Comparison of ENCODE assay signal across 3 cellular contexts in the genomic region with DNA sequence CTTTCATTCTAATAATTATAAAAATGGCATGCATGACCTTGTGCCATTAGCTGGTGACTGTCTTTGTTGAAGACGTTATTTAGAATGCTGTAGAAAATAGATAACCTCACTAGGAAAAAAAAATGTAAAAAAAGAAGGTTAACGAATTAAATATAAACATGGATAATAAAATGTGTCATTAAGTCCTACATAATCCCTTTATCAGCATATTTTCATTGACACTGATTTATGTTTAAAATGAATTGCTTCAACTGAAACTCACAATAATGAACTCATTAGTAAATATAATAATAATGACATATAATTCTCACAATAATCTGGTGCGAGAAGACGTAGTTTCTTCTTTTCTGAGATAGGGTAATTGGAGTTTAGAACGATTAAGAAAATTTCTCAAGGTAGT.
TF ChIP-seq lines count a peak whose summit lies in the region.

No MANE protein-coding gene starts in this region.

TF ChIP-seq in HepG2, 621 proteins besides CTCF, POLR2A, EP300 and RAD21:
- TF ChIP-seq ISX (CRISPR knock-in tag; conservative IDR thresholded peaks at IDR 0.05) (no peak), MAFF (IDR thresholded peaks at IDR 0.05; ENCODE audit: low read depth, low read length) (peak; percentile 56; the same call in 1 of the 2 replicates), IKZF1 (IDR thresholded peaks at IDR 0.05) (no peak), ZNF652 (CRISPR knock-in tag; IDR thresholded peaks at IDR 0.05; ENCODE audit: borderline replicate concordance, low read depth) (no peak), POGZ (CRISPR knock-in tag; IDR thresholded peaks at IDR 0.05) (no peak), MAFK (conservative IDR thresholded peaks at IDR 0.05 in 1 of 2, IDR thresholded peaks at IDR 0.05 in 1 of 2; ENCODE audit: low read length in 2 of 2) (peak; percentile 36 to 68; a peak in 3 of 4 replicates)
TF ChIP-seq in HepG2: peak in this region for 2.

TF ChIP-seq in K562, 482 proteins besides CTCF, POLR2A, EP300 and RAD21:
- TF ChIP-seq, protein P1, sequence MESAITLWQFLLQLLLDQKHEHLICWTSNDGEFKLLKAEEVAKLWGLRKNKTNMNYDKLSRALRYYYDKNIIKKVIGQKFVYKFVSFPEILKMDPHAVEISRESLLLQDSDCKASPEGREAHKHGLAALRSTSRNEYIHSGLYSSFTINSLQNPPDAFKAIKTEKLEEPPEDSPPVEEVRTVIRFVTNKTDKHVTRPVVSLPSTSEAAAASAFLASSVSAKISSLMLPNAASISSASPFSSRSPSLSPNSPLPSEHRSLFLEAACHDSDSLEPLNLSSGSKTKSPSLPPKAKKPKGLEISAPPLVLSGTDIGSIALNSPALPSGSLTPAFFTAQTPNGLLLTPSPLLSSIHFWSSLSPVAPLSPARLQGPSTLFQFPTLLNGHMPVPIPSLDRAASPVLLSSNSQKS (CRISPR knock-in tag; IDR thresholded peaks at IDR 0.05): no peak
- TF ChIP-seq CREB1 (IDR thresholded peaks at IDR 0.05): no peak
- no peak for TF ChIP-seq CREB1 (CRISPR knock-in tag; IDR thresholded peaks at IDR 0.05)
- TF ChIP-seq ZNF224 (CRISPR knock-in tag; IDR thresholded peaks at IDR 0.05): no peak
- TF ChIP-seq ILK (tag; IDR thresholded peaks at IDR 0.05; ENCODE audit: borderline replicate concordance, low read depth): no peak
- peak; percentile 68 for TF ChIP-seq ZNF316 (IDR thresholded peaks at IDR 0.05)
- no peak for TF ChIP-seq NR4A1 (CRISPR knock-in tag; IDR thresholded peaks at IDR 0.05)
- TF ChIP-seq NR4A1 (tag; IDR thresholded peaks at IDR 0.05): no peak
- TF ChIP-seq, protein P2, sequence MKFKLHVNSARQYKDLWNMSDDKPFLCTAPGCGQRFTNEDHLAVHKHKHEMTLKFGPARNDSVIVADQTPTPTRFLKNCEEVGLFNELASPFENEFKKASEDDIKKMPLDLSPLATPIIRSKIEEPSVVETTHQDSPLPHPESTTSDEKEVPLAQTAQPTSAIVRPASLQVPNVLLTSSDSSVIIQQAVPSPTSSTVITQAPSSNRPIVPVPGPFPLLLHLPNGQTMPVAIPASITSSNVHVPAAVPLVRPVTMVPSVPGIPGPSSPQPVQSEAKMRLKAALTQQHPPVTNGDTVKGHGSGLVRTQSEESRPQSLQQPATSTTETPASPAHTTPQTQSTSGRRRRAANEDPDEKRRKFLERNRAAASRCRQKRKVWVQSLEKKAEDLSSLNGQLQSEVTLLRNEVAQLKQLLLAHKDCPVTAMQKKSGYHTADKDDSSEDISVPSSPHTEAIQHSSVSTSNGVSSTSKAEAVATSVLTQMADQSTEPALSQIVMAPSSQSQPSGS (CRISPR knock-in tag; IDR thresholded peaks at IDR 0.05): no peak
- peak; percentile 20; the same call in 1 of the 2 replicates for TF ChIP-seq MAFG (tag; conservative IDR thresholded peaks at IDR 0.05)
- TF ChIP-seq C11orf30 (IDR thresholded peaks at IDR 0.05; ENCODE audit: low read depth): 0 out of 2 replicates have a peak, but pooled peaks have one; percentile 15
- TF ChIP-seq, protein P3, sequence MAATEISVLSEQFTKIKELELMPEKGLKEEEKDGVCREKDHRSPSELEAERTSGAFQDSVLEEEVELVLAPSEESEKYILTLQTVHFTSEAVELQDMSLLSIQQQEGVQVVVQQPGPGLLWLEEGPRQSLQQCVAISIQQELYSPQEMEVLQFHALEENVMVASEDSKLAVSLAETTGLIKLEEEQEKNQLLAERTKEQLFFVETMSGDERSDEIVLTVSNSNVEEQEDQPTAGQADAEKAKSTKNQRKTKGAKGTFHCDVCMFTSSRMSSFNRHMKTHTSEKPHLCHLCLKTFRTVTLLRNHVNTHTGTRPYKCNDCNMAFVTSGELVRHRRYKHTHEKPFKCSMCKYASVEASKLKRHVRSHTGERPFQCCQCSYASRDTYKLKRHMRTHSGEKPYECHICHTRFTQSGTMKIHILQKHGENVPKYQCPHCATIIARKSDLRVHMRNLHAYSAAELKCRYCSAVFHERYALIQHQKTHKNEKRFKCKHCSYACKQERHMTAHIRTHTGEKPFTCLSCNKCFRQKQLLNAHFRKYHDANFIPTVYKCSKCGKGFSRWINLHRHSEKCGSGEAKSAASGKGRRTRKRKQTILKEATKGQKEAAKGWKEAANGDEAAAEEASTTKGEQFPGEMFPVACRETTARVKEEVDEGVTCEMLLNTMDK (IDR thresholded peaks at IDR 0.05; ENCODE audit: borderline replicate concordance, insufficient read depth, low read depth, low read length, poor library complexity, severe bottlenecking): no peak
- TF ChIP-seq, protein P4, sequence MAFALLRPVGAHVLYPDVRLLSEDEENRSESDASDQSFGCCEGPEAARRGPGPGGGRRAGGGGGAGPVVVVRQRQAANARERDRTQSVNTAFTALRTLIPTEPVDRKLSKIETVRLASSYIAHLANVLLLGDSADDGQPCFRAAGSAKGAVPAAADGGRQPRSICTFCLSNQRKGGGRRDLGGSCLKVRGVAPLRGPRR (CRISPR knock-in tag; IDR thresholded peaks at IDR 0.05): no peak
- TF ChIP-seq, protein P5, sequence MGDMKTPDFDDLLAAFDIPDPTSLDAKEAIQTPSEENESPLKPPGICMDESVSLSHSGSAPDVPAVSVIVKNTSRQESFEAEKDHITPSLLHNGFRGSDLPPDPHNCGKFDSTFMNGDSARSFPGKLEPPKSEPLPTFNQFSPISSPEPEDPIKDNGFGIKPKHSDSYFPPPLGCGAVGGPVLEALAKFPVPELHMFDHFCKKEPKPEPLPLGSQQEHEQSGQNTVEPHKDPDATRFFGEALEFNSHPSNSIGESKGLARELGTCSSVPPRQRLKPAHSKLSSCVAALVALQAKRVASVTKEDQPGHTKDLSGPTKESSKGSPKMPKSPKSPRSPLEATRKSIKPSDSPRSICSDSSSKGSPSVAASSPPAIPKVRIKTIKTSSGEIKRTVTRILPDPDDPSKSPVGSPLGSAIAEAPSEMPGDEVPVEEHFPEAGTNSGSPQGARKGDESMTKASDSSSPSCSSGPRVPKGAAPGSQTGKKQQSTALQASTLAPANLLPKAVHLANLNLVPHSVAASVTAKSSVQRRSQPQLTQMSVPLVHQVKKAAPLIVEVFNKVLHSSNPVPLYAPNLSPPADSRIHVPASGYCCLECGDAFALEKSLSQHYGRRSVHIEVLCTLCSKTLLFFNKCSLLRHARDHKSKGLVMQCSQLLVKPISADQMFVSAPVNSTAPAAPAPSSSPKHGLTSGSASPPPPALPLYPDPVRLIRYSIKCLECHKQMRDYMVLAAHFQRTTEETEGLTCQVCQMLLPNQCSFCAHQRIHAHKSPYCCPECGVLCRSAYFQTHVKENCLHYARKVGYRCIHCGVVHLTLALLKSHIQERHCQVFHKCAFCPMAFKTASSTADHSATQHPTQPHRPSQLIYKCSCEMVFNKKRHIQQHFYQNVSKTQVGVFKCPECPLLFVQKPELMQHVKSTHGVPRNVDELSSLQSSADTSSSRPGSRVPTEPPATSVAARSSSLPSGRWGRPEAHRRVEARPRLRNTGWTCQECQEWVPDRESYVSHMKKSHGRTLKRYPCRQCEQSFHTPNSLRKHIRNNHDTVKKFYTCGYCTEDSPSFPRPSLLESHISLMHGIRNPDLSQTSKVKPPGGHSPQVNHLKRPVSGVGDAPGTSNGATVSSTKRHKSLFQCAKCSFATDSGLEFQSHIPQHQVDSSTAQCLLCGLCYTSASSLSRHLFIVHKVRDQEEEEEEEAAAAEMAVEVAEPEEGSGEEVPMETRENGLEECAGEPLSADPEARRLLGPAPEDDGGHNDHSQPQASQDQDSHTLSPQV (IDR thresholded peaks at IDR 0.05): no peak

TF ChIP-seq in SK-N-SH, 30 proteins besides CTCF, POLR2A, EP300 and RAD21:
- TF ChIP-seq, protein P6, sequence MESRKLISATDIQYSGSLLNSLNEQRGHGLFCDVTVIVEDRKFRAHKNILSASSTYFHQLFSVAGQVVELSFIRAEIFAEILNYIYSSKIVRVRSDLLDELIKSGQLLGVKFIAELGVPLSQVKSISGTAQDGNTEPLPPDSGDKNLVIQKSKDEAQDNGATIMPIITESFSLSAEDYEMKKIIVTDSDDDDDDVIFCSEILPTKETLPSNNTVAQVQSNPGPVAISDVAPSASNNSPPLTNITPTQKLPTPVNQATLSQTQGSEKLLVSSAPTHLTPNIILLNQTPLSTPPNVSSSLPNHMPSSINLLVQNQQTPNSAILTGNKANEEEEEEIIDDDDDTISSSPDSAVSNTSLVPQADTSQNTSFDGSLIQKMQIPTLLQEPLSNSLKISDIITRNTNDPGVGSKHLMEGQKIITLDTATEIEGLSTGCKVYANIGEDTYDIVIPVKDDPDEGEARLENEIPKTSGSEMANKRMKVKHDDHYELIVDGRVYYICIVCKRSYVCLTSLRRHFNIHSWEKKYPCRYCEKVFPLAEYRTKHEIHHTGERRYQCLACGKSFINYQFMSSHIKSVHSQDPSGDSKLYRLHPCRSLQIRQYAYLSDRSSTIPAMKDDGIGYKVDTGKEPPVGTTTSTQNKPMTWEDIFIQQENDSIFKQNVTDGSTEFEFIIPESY (IDR thresholded peaks at IDR 0.05; ENCODE audit: borderline replicate concordance, low read depth): no peak
- no peak for TF ChIP-seq TCF12 (IDR thresholded peaks at IDR 0.05)
- TF ChIP-seq, protein P7, sequence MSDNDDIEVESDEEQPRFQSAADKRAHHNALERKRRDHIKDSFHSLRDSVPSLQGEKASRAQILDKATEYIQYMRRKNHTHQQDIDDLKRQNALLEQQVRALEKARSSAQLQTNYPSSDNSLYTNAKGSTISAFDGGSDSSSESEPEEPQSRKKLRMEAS (IDR thresholded peaks at IDR 0.05; ENCODE audit: low read depth): no peak
- TF ChIP-seq, protein P8, sequence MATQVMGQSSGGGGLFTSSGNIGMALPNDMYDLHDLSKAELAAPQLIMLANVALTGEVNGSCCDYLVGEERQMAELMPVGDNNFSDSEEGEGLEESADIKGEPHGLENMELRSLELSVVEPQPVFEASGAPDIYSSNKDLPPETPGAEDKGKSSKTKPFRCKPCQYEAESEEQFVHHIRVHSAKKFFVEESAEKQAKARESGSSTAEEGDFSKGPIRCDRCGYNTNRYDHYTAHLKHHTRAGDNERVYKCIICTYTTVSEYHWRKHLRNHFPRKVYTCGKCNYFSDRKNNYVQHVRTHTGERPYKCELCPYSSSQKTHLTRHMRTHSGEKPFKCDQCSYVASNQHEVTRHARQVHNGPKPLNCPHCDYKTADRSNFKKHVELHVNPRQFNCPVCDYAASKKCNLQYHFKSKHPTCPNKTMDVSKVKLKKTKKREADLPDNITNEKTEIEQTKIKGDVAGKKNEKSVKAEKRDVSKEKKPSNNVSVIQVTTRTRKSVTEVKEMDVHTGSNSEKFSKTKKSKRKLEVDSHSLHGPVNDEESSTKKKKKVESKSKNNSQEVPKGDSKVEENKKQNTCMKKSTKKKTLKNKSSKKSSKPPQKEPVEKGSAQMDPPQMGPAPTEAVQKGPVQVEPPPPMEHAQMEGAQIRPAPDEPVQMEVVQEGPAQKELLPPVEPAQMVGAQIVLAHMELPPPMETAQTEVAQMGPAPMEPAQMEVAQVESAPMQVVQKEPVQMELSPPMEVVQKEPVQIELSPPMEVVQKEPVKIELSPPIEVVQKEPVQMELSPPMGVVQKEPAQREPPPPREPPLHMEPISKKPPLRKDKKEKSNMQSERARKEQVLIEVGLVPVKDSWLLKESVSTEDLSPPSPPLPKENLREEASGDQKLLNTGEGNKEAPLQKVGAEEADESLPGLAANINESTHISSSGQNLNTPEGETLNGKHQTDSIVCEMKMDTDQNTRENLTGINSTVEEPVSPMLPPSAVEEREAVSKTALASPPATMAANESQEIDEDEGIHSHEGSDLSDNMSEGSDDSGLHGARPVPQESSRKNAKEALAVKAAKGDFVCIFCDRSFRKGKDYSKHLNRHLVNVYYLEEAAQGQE (IDR thresholded peaks at IDR 0.05; ENCODE audit: low read depth, low read length): no peak
- TF ChIP-seq JUND (IDR thresholded peaks at IDR 0.05): no peak
- TF ChIP-seq ELF1 (IDR thresholded peaks at IDR 0.05): no peak
- TF ChIP-seq CHD2 (IDR thresholded peaks at IDR 0.05; ENCODE audit: low read length, partially characterized antibody): no peak
